13 cellular contexts compared by ENCODE assay signal in genomic region chr3:170132335-170132734, GRCh38. TPM values are rescaled to one million over a fixed set of nuclear protein-coding genes. Genes with fewer than 3 reads are reported as not detected.
DNase-seq lines count a peak whose midpoint lies in the region; ATAC-seq and TF ChIP-seq lines count a peak whose summit lies in the region.
"Had no signal": no experiment of that assay in that cellular context is flagged by ENCODE, and none has a peak within 500 bp of the region (broad histone marks: within the 10 kb centered on the region; RNA-seq: fewer than 3 reads in every experiment).

No MANE protein-coding gene starts in this region.

- no peaks in the 10 kb centered on the region for H3K27me3 ChIP-seq in WERI-Rb-1 (ENCODE audit: insufficient read depth, low read depth, severe bottlenecking)

- peak overlapping the region; percentile 29 for H3K27ac Mint-ChIP-seq in activated CD4-positive, alpha-beta T cell treated with anti-CD3 and anti-CD28 coated beads for 36 hours
- H3K27ac Mint-ChIP-seq: activated T-helper 1 cell treated with anti-CD3 and anti-CD28 coated beads, Interleukin-12 subunit alpha, Interleukin-12 subunit beta, Interleukin-2, Interleukin-4 antibody, amounts not matched to agents 30 ng/mL and 10 ng/mL and 1 ng/mL, durations not matched to agents 14 hours and 24 hours and 36 hours; memory B cell had no signal

- no peak overlapping the region for H3K4me3 ChIP-seq in WERI-Rb-1 (ENCODE audit: low read depth, low read length)

- H3K9me3 Mint-ChIP-seq in activated CD4-positive, alpha-beta T cell treated with anti-CD3 and anti-CD28 coated beads for 36 hours (ENCODE audit: low read depth), result peaks cover 5% of the 10 kb centered on the region
- H3K9me3 Mint-ChIP-seq: memory B cell had no signal

- peaks cover 38% of the 10 kb centered on the region for H3K36me3 ChIP-seq in WERI-Rb-1

- intact Hi-C loops in activated CD4-positive, alpha-beta T cell treated with anti-CD3 and anti-CD28 coated beads for 36 hours (cut with DNase I, micrococcal nuclease), result no loop called here

- CTCF ChIA-PET in activated CD4-positive, alpha-beta T cell treated with anti-CD3 and anti-CD28 coated beads for 36 hours (lab: Charles Lee), result no interaction called here

- peak; percentile 67 for ATAC-seq in activated CD4-positive, alpha-beta T cell treated with anti-CD3 and anti-CD28 coated beads for 36 hours

- no peaks in the 10 kb centered on the region for H3K9me3 ChIP-seq in WERI-Rb-1 (ENCODE audit: severe bottlenecking)

- no peak overlapping the region for H3K27ac ChIP-seq in WERI-Rb-1

- peaks cover 36% of the 10 kb centered on the region for H3K4me1 Mint-ChIP-seq in activated CD4-positive, alpha-beta T cell treated with anti-CD3 and anti-CD28 coated beads for 36 hours

- POLR2A ChIA-PET in activated CD4-positive, alpha-beta T cell treated with anti-CD3 and anti-CD28 coated beads for 36 hours (lab: Charles Lee), result interaction anchor here (0.6 kb wide), 1 partner anchor 31 kb away, joined by 3 read pairs; no protein-coding TSS in a partner anchor

- no peak for TF ChIP-seq CTCF in WERI-Rb-1 (IDR thresholded peaks at IDR 0.05; ENCODE audit: low read depth, low read length)

- H3K27me3 Mint-ChIP-seq in activated CD4-positive, alpha-beta T cell treated with anti-CD3 and anti-CD28 coated beads for 36 hours, result no peaks in the 10 kb centered on the region
- H3K27me3 Mint-ChIP-seq: memory B cell had no signal

- DNase-seq in activated CD4-positive, alpha-beta T cell treated with anti-CD3 and anti-CD28 coated beads for 36 hours, result peak; percentile 57
- no peak for DNase-seq in activated CD4-positive, alpha-beta T cell treated with anti-CD3 and anti-CD28 coated beads, Interleukin-2, amount 50 U/mL, for 4 hours
- peak; percentile 55 to 65 for DNase-seq in Kasumi-1 (lab: John Stamatoyannopoulos, UW)
- DNase-seq in SW480 (ENCODE audit: low spot score), result peak; percentile 44
- DNase-seq in myocyte (ENCODE audit: low read depth), result peak; percentile 21
- DNase-seq in WERI-Rb-1, result no peak
- no peak for DNase-seq in activated CD8-positive, alpha-beta memory T cell treated with anti-CD3 and anti-CD28 coated beads for 24 hours
- no peak for DNase-seq in DMS 273 (lab: John Stamatoyannopoulos, UW; ENCODE audit: unreplicated experiment)
- DNase-seq: activated CD4-positive, CD25-positive, alpha-beta regulatory T cell; H7; NCI-H2171 treated with DMSO at 0.1 percent for 48 hours had no signal

- no peak overlapping the region for H3K4me3 Mint-ChIP-seq in activated CD4-positive, alpha-beta T cell treated with anti-CD3 and anti-CD28 coated beads for 36 hours
- H3K4me3 Mint-ChIP-seq: activated T-helper 1 cell treated with anti-CD3 and anti-CD28 coated beads, Interleukin-12 subunit alpha, Interleukin-12 subunit beta, Interleukin-2, Interleukin-4 antibody, amounts not matched to agents 30 ng/mL and 10 ng/mL and 1 ng/mL, durations not matched to agents 14 hours and 24 hours and 36 hours; memory B cell had no signal

- peaks cover 60% of the 10 kb centered on the region for H3K36me3 Mint-ChIP-seq in activated CD4-positive, alpha-beta T cell treated with anti-CD3 and anti-CD28 coated beads for 36 hours (ENCODE audit: low read depth)

RNA-seq across cellular contexts. Expression of gene PHC3, which starts 49.2 kb away (rescaled TPM):
- 10 to 100 TPM; 47.6 to 83.9 TPM for total RNA-seq in activated CD4-positive, alpha-beta T cell treated with anti-CD3 and anti-CD28 coated beads for 36 hours
- 29.8 and 30.0 TPM in 2 replicates for total RNA-seq in myocyte
- polyA plus RNA-seq in myocyte (2012), result 12.8 TPM

Comparison
In these comparisons a context has a peak if more than half of its experiments do, and no peak if none do; other contexts are left out.
1. DNase-seq: peak in activated CD4-positive, alpha-beta T cell treated with anti-CD3 and anti-CD28 coated beads for 36 hours (single experiment), Kasumi-1 (2 of 2), SW480 (single experiment) and myocyte (single experiment); none in activated CD4-positive, alpha-beta T cell treated with anti-CD3 and anti-CD28 coated beads, Interleukin-2, amount 50 U/mL, for 4 hours (0 of 2), WERI-Rb-1 (single experiment), activated CD8-positive, alpha-beta memory T cell treated with anti-CD3 and anti-CD28 coated beads for 24 hours (single experiment) and DMS 273 (single experiment).